Comparison of ENCODE assay signal across 8 cellular contexts in genomic region chr22:36781656-36782627, GRCh38. TPM values are rescaled to one million over a fixed set of nuclear protein-coding genes. Genes with fewer than 3 reads are reported as not detected.
A peak's percentile ranks its signal among the peaks of the same experiment; 100 is the strongest.
DNase-seq lines count a peak whose midpoint lies in the region; ATAC-seq, FAIRE-seq and TF ChIP-seq lines count a peak whose summit lies in the region.

No MANE protein-coding gene starts in this region.

- peak; percentile 52 for FAIRE-seq in urothelium cell line (lab: Jason Lieb, UNC)

- no peaks in the 10 kb centered on the region for H3K27me3 Mint-ChIP-seq in T-helper 1 cell treated with Interleukin-12 subunit alpha and Interleukin-12 subunit beta and Interleukin-4 antibody, amounts not matched to agents 30 μg/mL and 1 μg/mL, for 36 hours (ENCODE audit: low read depth)

- intact Hi-C loops in left ventricle myocardium inferior (cut with micrococcal nuclease) = no loop called here

- H3K4me1 ChIP-seq in adipocyte (ENCODE audit: control insufficient read depth, insufficient read depth, low read length) (no peaks in the 10 kb centered on the region), left ventricle myocardium inferior (peaks cover 9% of the 10 kb centered on the region)

- H3K4me1 Mint-ChIP-seq in T-helper 1 cell treated with Interleukin-12 subunit alpha and Interleukin-12 subunit beta and Interleukin-4 antibody, amounts not matched to agents 30 μg/mL and 1 μg/mL, for 36 hours (ENCODE audit: low read depth) = peaks cover 27% of the 10 kb centered on the region

- DNase-seq in LNCaP clone FGC (ENCODE audit: low read depth) = no peak
- DNase-seq in adipocyte (ENCODE audit: low read depth) = peak; percentile 81
- peak; percentile 65 for DNase-seq in left ventricle myocardium inferior
- DNase-seq in pulmonary artery endothelial cell (ENCODE audit: low read depth, low spot score) = peak; percentile 77
- peak; percentile 93 for DNase-seq in urothelium cell line (ENCODE audit: low spot score)

- peak overlapping the region; percentile 88 for H3K27ac Mint-ChIP-seq in T-helper 1 cell treated with Interleukin-12 subunit alpha and Interleukin-12 subunit beta and Interleukin-4 antibody, amounts not matched to agents 30 μg/mL and 1 μg/mL, for 36 hours

- H3K4me3 ChIP-seq in LNCaP clone FGC (ENCODE audit: low read depth, low read length) (no peak overlapping the region), adipocyte (ENCODE audit: low read length) (no peak overlapping the region), left ventricle myocardium inferior (no peak overlapping the region)

- H3K27me3 ChIP-seq in adipocyte (replicated peaks; ENCODE audit: control insufficient read depth, insufficient read depth, low read length) = peaks cover 40% of the 10 kb centered on the region
- H3K27me3 ChIP-seq in left ventricle myocardium inferior (ENCODE audit: low read depth) = peaks cover 46% of the 10 kb centered on the region

- H3K36me3 Mint-ChIP-seq in T-helper 1 cell treated with Interleukin-12 subunit alpha and Interleukin-12 subunit beta and Interleukin-4 antibody, amounts not matched to agents 30 μg/mL and 1 μg/mL, for 36 hours (ENCODE audit: low read depth) = no peaks in the 10 kb centered on the region

- TF ChIP-seq CTCF in C4-2B (conservative IDR thresholded peaks at IDR 0.05) (peak; percentile 95), LNCaP clone FGC (IDR thresholded peaks at IDR 0.05; ENCODE audit: control insufficient read depth, extremely low read depth, insufficient read depth) (peak; percentile 98), left ventricle myocardium inferior (IDR thresholded peaks at IDR 0.05; ENCODE audit: borderline replicate concordance) (peak; percentile 97)

- H3K27ac ChIP-seq in C4-2B (no peak overlapping the region), left ventricle myocardium inferior (replicated peaks) (peak overlapping the region; percentile 6)

- no peak overlapping the region for H3K4me3 Mint-ChIP-seq in T-helper 1 cell treated with Interleukin-12 subunit alpha and Interleukin-12 subunit beta and Interleukin-4 antibody, amounts not matched to agents 30 μg/mL and 1 μg/mL, for 36 hours

- ATAC-seq in GM19395 (IDR thresholded peaks at IDR 0.05; ENCODE audit: unreplicated experiment) = peak; percentile 71

- no peaks in the 10 kb centered on the region for H3K9me3 Mint-ChIP-seq in T-helper 1 cell treated with Interleukin-12 subunit alpha and Interleukin-12 subunit beta and Interleukin-4 antibody, amounts not matched to agents 30 μg/mL and 1 μg/mL, for 36 hours

- H3K9me3 ChIP-seq in adipocyte (ENCODE audit: control insufficient read depth, low read length) (no peaks in the 10 kb centered on the region), left ventricle myocardium inferior (replicated peaks) (no peaks in the 10 kb centered on the region)

- peak overlapping the region; percentile 11 for H3K9ac ChIP-seq in adipocyte (ENCODE audit: low read length)

- no peaks in the 10 kb centered on the region for H3K36me3 ChIP-seq in adipocyte (ENCODE audit: control insufficient read depth, insufficient read depth, low read length, severe bottlenecking)
- H3K36me3 ChIP-seq in left ventricle myocardium inferior = no peaks in the 10 kb centered on the region

RNA-seq across cellular contexts. Expression of gene IFT27, which starts 6.0 kb away (rescaled TPM):
- total RNA-seq in left ventricle myocardium inferior (31.2 TPM), pulmonary artery endothelial cell (11.0 and 13.7 TPM in 2 replicates)

RNA-seq across cellular contexts. Expression of gene PVALB, which starts 34.9 kb away (rescaled TPM):
- total RNA-seq in left ventricle myocardium inferior (not detected), pulmonary artery endothelial cell (not detected in 2 replicates)
